2 cellular contexts compared by ENCODE assay signal in the genomic region with DNA sequence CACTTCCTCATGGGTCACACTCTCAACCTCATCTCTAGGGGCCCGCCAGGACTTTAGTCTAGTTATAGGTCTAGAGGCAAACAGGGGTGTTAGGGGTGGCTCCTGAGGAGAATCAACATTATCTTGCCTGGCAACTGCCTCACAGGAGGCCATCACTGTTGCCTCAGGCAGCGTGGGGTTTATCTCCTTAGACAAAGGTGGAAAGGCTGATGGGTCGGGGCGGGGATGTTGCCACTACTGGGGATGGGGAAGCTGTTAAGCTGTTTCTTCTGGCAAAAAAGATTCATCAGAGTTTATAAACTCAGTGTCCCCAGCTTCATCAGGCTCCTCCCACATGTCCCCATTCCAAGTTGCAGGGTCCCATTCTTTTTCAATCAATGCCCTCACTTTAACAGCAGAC. TPM values are rescaled to one million over a fixed set of nuclear protein-coding genes. Genes with fewer than 3 reads are reported as not detected.
"Had no signal": no experiment of that assay in that cellular context is flagged by ENCODE, and none has a peak within 500 bp of the region (broad histone marks: within the 10 kb centered on the region; RNA-seq: fewer than 3 reads in every experiment).

No MANE protein-coding gene starts in this region.

RNA-seq across cellular contexts. Expression of gene FBLN1, which starts 58.1 kb away (rescaled TPM):
- polyA plus RNA-seq: IgD-negative memory B cell, K562 had no signal
